In the genomic region with DNA sequence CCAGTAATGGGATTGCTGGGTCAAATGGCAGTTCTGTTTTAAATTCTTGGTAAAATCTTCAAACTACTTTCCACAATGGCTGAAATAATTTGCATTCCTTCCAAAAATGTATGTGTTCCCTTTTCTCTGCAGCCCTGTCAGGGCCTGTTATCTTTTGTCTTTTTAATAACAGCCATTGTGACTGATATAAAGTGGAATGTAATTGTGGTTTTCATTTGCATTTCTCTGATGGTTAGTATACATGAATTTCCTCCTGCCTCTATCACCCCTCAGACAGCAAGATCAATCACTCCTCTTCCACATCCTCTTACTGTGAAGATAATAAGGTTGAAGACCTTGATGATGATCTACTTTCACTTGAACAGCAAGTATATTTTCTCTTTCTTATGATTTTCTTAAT, we compare ENCODE assay signal across 18 cellular contexts.
A peak's percentile ranks its signal among the peaks of the same experiment; 100 is the strongest.
DNase-seq lines count a peak whose midpoint lies in the region; ATAC-seq lines count a peak whose summit lies in the region.
"Had no signal": no experiment of that assay in that cellular context is flagged by ENCODE, and none has a peak within 500 bp of the region (broad histone marks: within the 10 kb centered on the region; RNA-seq: fewer than 3 reads in every experiment).

No MANE protein-coding gene starts in this region.

- DNase-seq in Caki2 (ENCODE audit: low read depth) (peak; percentile 4), adipocyte (ENCODE audit: low read depth) (peak; percentile 46), glomerular visceral epithelial cell (ENCODE audit: extremely low spot score) (peak; percentile 5), middle frontal gyrus (ENCODE audit: extremely low spot score, low spot score) (no peak), NCI-H1694 (lab: John Stamatoyannopoulos, UW) (no peak)
- DNase-seq in Jurkat, Clone E6-1 (ENCODE audit: low read depth, low spot score) = peak; percentile 23
- no peak for DNase-seq in effector CD8-positive, alpha-beta T cell (lab: John Stamatoyannopoulos, UW)
- DNase-seq: activated CD4-positive, CD25-positive, alpha-beta regulatory T cell treated with anti-CD3 and anti-CD28 coated beads, Interleukin-2, amount 50 U/mL, for 72 hours; DMS 273 treated with DMSO at 0.1 percent for 48 hours; H7; left ventricle myocardium superior; NCI-H1105; NCI-H510A treated with DMSO at 0.1 percent for 48 hours; uterus had no signal

- in situ Hi-C loops in Caki2 (cut with HindIII; ENCODE audit: low pct_unique_long_range_greater_than_20kb, low sequenced_read_pairs) = no loop called here

- H3K4me3 ChIP-seq in Jurkat, Clone E6-1 (ENCODE audit: low read length) = no peak overlapping the region
- H3K4me3 ChIP-seq in adipocyte (ENCODE audit: low read length) = no peak overlapping the region
- H3K4me3 ChIP-seq: cardiac muscle cell, neural progenitor cell, uterus had no signal

- ATAC-seq in HG03571 (IDR thresholded peaks at IDR 0.05; ENCODE audit: unreplicated experiment) = no peak
- ATAC-seq: left ventricle myocardium superior had no signal

- H3K9me3 ChIP-seq in adipocyte (ENCODE audit: control insufficient read depth, low read length) = no peaks in the 10 kb centered on the region
- H3K9me3 ChIP-seq: uterus had no signal

- H3K4me1 ChIP-seq in adipocyte (ENCODE audit: control insufficient read depth, insufficient read depth, low read length) = no peaks in the 10 kb centered on the region
- H3K4me1 ChIP-seq: uterus had no signal

- no peaks in the 10 kb centered on the region for H3K36me3 ChIP-seq in adipocyte (ENCODE audit: control insufficient read depth, insufficient read depth, low read length, severe bottlenecking)
- H3K36me3 ChIP-seq: cardiac muscle cell, neural progenitor cell had no signal

- H3K27me3 ChIP-seq in adipocyte (replicated peaks; ENCODE audit: control insufficient read depth, insufficient read depth, low read length) = no peaks in the 10 kb centered on the region
- H3K27me3 ChIP-seq: cardiac muscle cell, neural progenitor cell, uterus had no signal

- no peak overlapping the region for H3K9ac ChIP-seq in adipocyte (ENCODE audit: low read length)
- H3K9ac ChIP-seq: KMS-11, neural progenitor cell had no signal

Comparison
In these comparisons a context has a peak if more than half of its experiments do, and no peak if none do; other contexts are left out.
1. DNase-seq: peak in Caki2 (single experiment), Jurkat, Clone E6-1 (single experiment), adipocyte (single experiment) and glomerular visceral epithelial cell (single experiment); none in middle frontal gyrus (single experiment), NCI-H1694 (single experiment) and effector CD8-positive, alpha-beta T cell (single experiment).